ENCODE assay signal across 1 cellular context in the genomic region with DNA sequence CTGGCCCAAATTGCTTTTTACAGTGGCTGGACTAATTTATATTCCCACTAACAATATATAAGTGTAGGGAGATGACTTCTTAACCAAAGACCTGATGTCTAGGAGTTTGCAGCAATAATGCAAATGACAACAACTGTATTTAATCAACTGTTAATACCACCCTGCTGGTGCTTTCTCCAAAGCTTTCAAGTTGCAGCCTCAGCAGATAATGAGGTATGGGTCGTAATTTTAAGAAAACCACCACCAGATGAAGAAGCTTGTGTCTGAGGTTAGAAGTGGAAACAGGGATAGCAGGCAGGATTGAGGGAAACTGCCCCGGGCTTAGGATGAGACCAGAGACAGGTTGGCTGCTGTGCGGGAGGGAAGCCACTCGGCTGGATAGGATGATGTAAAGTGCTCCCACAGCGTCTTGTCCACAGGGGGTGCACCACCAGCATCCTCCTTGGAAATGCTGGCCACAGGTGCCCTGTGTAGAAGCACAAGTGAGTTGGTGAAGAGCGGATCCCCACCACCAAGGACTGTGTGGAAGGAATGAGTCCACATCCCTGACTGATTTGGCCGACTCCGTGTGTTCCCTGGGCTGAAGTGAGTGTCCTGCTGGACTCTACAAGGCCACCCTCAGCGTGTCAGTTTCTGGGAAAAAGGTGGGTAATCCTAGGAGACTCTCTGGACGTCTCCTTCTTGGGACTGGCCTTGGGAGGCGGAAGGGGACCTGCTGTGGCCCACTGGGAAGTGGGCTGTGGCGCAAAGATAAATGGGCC.
TF ChIP-seq lines count a peak whose summit lies in the region.

No MANE protein-coding gene starts in this region.

TF ChIP-seq in GM23338, 12 proteins besides CTCF, POLR2A, EP300 and RAD21 (continued from another document):
- TF ChIP-seq ZNF462 (CRISPR knock-in tag; IDR thresholded peaks at IDR 0.05), result no peak
- no peak for TF ChIP-seq STAT1 (IDR thresholded peaks at IDR 0.05; ENCODE audit: unreplicated experiment)
- TF ChIP-seq ETS1 (IDR thresholded peaks at IDR 0.05), result no peak
- TF ChIP-seq ZNF114 (CRISPR knock-in tag; IDR thresholded peaks at IDR 0.05), result no peak
- TF ChIP-seq POLR2AphosphoS5 (IDR thresholded peaks at IDR 0.05; ENCODE audit: low read depth), result no peak
- no peak for TF ChIP-seq EZH2phosphoT487 (IDR thresholded peaks at IDR 0.05; ENCODE audit: unreplicated experiment)
- TF ChIP-seq NANOG (IDR thresholded peaks at IDR 0.05; ENCODE audit: borderline replicate concordance), result no peak
- no peak for TF ChIP-seq EZH2 (IDR thresholded peaks at IDR 0.05; ENCODE audit: low read depth, unreplicated experiment)
- no peak for TF ChIP-seq ZNF331 (CRISPR knock-in tag; IDR thresholded peaks at IDR 0.05; ENCODE audit: low read depth)
- TF ChIP-seq, protein P1, sequence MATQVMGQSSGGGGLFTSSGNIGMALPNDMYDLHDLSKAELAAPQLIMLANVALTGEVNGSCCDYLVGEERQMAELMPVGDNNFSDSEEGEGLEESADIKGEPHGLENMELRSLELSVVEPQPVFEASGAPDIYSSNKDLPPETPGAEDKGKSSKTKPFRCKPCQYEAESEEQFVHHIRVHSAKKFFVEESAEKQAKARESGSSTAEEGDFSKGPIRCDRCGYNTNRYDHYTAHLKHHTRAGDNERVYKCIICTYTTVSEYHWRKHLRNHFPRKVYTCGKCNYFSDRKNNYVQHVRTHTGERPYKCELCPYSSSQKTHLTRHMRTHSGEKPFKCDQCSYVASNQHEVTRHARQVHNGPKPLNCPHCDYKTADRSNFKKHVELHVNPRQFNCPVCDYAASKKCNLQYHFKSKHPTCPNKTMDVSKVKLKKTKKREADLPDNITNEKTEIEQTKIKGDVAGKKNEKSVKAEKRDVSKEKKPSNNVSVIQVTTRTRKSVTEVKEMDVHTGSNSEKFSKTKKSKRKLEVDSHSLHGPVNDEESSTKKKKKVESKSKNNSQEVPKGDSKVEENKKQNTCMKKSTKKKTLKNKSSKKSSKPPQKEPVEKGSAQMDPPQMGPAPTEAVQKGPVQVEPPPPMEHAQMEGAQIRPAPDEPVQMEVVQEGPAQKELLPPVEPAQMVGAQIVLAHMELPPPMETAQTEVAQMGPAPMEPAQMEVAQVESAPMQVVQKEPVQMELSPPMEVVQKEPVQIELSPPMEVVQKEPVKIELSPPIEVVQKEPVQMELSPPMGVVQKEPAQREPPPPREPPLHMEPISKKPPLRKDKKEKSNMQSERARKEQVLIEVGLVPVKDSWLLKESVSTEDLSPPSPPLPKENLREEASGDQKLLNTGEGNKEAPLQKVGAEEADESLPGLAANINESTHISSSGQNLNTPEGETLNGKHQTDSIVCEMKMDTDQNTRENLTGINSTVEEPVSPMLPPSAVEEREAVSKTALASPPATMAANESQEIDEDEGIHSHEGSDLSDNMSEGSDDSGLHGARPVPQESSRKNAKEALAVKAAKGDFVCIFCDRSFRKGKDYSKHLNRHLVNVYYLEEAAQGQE (IDR thresholded peaks at IDR 0.05; ENCODE audit: unreplicated experiment), result no peak
